ENCODE assay signal across 9 cellular contexts in genomic region chr12:42469355-42470006, GRCh38.
DNase-seq lines count a peak whose midpoint lies in the region; ATAC-seq and TF ChIP-seq lines count a peak whose summit lies in the region.
"Had no signal": no experiment of that assay in that cellular context is flagged by ENCODE, and none has a peak within 500 bp of the region (broad histone marks: within the 10 kb centered on the region; RNA-seq: fewer than 3 reads in every experiment).

No MANE protein-coding gene starts in this region.

- peak overlapping the region; percentile 29 for H2AFZ ChIP-seq in neural progenitor cell (replicated peaks)

- no peaks in the 10 kb centered on the region for H3K79me2 ChIP-seq in neural progenitor cell (ENCODE audit: low read depth)

- peak overlapping the region; percentile 37 for H3K4me2 ChIP-seq in neural progenitor cell

- no peak for TF ChIP-seq CTCF in neural progenitor cell (IDR thresholded peaks at IDR 0.05)

- no peaks in the 10 kb centered on the region for H3K9me3 Mint-ChIP-seq in neural progenitor cell

- H3K9me3 ChIP-seq in neural progenitor cell (ENCODE audit: low read depth) (no peaks in the 10 kb centered on the region), MG63 (no peaks in the 10 kb centered on the region)
- H3K9me3 ChIP-seq: pancreas had no signal

- H3K27ac ChIP-seq in neural progenitor cell: peak overlapping the region; percentile 68
- H3K27ac ChIP-seq: pancreas had no signal

- H3K36me3 ChIP-seq in neural progenitor cell (no peaks in the 10 kb centered on the region), MG63 (peaks cover 22% of the 10 kb centered on the region)

- peaks cover 10% of the 10 kb centered on the region for H3K36me3 Mint-ChIP-seq in neural progenitor cell

- H3K4me3 Mint-ChIP-seq in neural progenitor cell: no peak overlapping the region

- no peaks in the 10 kb centered on the region for H3K27me3 Mint-ChIP-seq in neural progenitor cell (ENCODE audit: insufficient read depth, low read depth)

- TF ChIP-seq POLR2A in Raji (IDR thresholded peaks at IDR 0.05; ENCODE audit: insufficient read depth, low read depth, low read length): 0 out of 2 replicates have a peak, but pooled peaks have one; percentile 15

- H3K4me3 ChIP-seq in neural progenitor cell: no peak overlapping the region
- no peak overlapping the region for H3K4me3 ChIP-seq in MG63
- H3K4me3 ChIP-seq: pancreas had no signal

- H3F3A ChIP-seq in neural progenitor cell (ENCODE audit: low read depth): peaks cover 25% of the 10 kb centered on the region

- ATAC-seq in GM18873 (IDR thresholded peaks at IDR 0.05; ENCODE audit: low FRiP score, unreplicated experiment): peak; percentile 98
- peak; percentile 98 for ATAC-seq in HG03025 (IDR thresholded peaks at IDR 0.05; ENCODE audit: low FRiP score, unreplicated experiment)

- no peaks in the 10 kb centered on the region for H4K20me1 ChIP-seq in neural progenitor cell (ENCODE audit: low read depth)

- no peak overlapping the region for H3K9ac ChIP-seq in neural progenitor cell

- peak; percentile 85 for DNase-seq in CD1c-positive myeloid dendritic cell (ENCODE audit: extremely low spot score)
- DNase-seq in neural progenitor cell (ENCODE audit: low spot score): no peak
- DNase-seq in SW 1271 (lab: John Stamatoyannopoulos, UW): no peak
- DNase-seq in kidney glomerular epithelial cell (lab: John Stamatoyannopoulos, UW): no peak
- no peak for DNase-seq in MG63
- DNase-seq: pancreas had no signal

- peaks cover 47% of the 10 kb centered on the region for H3K4me1 ChIP-seq in neural progenitor cell
- H3K4me1 ChIP-seq: pancreas had no signal

- H3K27me3 ChIP-seq in neural progenitor cell (no peaks in the 10 kb centered on the region), MG63 (no peaks in the 10 kb centered on the region)
- H3K27me3 ChIP-seq: pancreas had no signal

- peak overlapping the region; percentile 15 for H3K27ac Mint-ChIP-seq in neural progenitor cell

- H3K4me1 Mint-ChIP-seq in neural progenitor cell: peaks cover 45% of the 10 kb centered on the region
